ENCODE assay signal across 12 cellular contexts in genomic region chr17:46727572-46728348, GRCh38.
DNase-seq lines count a peak whose midpoint lies in the region; TF ChIP-seq lines count a peak whose summit lies in the region.
"Had no signal": no experiment of that assay in that cellular context is flagged by ENCODE, and none has a peak within 500 bp of the region (broad histone marks: within the 10 kb centered on the region; RNA-seq: fewer than 3 reads in every experiment).

No MANE protein-coding gene starts in this region.

- no peaks in the 10 kb centered on the region for H3K79me1 ChIP-seq in mesendoderm (ENCODE audit: low read length)

- H2BK120ac ChIP-seq in mesendoderm (ENCODE audit: low read depth, low read length): no peak overlapping the region

- no peak overlapping the region for H4K8ac ChIP-seq in mesendoderm (ENCODE audit: low read depth, low read length)

- H2BK15ac ChIP-seq in mesendoderm (replicated peaks; ENCODE audit: low read depth): no peak overlapping the region

- DNase-seq in AG09309 (ENCODE audit: low read depth) (peak; percentile 45), M059J (ENCODE audit: low read depth) (peak; percentile 83), chondrocyte (ENCODE audit: low spot score) (no peak), mesendoderm (peak; percentile 34), DMS79 treated with DMSO at 0.1 percent for 48 hours (lab: John Stamatoyannopoulos, UW) (no peak), foreskin melanocyte (no peak), H7 (no peak), anterior cingulate cortex (lab: John Stamatoyannopoulos, UW) (no peak)
- DNase-seq: C1 segment of cervical spinal cord, NCI-H526 treated with DMSO at 0.1 percent for 48 hours had no signal

- no peak overlapping the region for H3K4ac ChIP-seq in mesendoderm (ENCODE audit: low read depth, low read length)

- H3K56ac ChIP-seq in mesendoderm (ENCODE audit: low read length): no peak overlapping the region

- H3K27ac ChIP-seq in mesendoderm (ENCODE audit: low read depth, low read length): no peak overlapping the region
- H3K27ac ChIP-seq: ascending aorta had no signal

- H3K9ac ChIP-seq in mesendoderm (ENCODE audit: low read length): no peak overlapping the region

- H3K4me1 ChIP-seq in mesendoderm (ENCODE audit: control insufficient read depth, low read depth, low read length): peaks cover 1% of the 10 kb centered on the region
- H3K4me1 ChIP-seq: ascending aorta had no signal

- H4K5ac ChIP-seq in mesendoderm (ENCODE audit: low read length): no peak overlapping the region

- no peak overlapping the region for H3K23ac ChIP-seq in mesendoderm (ENCODE audit: low read length)

- no peak overlapping the region for H3K4me2 ChIP-seq in mesendoderm (ENCODE audit: low read length)

- no peaks in the 10 kb centered on the region for H3K79me2 ChIP-seq in mesendoderm (ENCODE audit: control insufficient read depth, insufficient read depth, low read length)

- no peak overlapping the region for H3K18ac ChIP-seq in mesendoderm (ENCODE audit: low read length)

- no peak overlapping the region for H2BK5ac ChIP-seq in mesendoderm (ENCODE audit: low read length)

- TF ChIP-seq CTCF in AG09309 (IDR thresholded peaks at IDR 0.05; ENCODE audit: control insufficient read depth, insufficient read depth, low read depth, low read length, missing control alignments): no peak
- no peak for TF ChIP-seq CTCF in chondrocyte (IDR thresholded peaks at IDR 0.05)

- no peaks in the 10 kb centered on the region for H3K27me3 ChIP-seq in mesendoderm (ENCODE audit: insufficient read depth, low read length, poor library complexity)
- H3K27me3 ChIP-seq in H7 (ENCODE audit: control insufficient read depth, insufficient read depth, low read length): no peaks in the 10 kb centered on the region
- H3K27me3 ChIP-seq: ascending aorta had no signal

- peaks cover 13% of the 10 kb centered on the region for H3K4me1 Mint-ChIP-seq in chondrocyte (ENCODE audit: low read depth)
- H3K4me1 Mint-ChIP-seq: nephron had no signal

- WGBS in mesendoderm (ENCODE audit: extremely low coverage, insufficient coverage, low lambda C conversion rate): no CpG with 5 or more reads among the region's 4 CpGs

- H3K27ac Mint-ChIP-seq in chondrocyte (ENCODE audit: unreplicated experiment): peak overlapping the region; percentile 50

- H3K36me3 ChIP-seq in mesendoderm (ENCODE audit: control insufficient read depth, insufficient read depth, low read length) (no peaks in the 10 kb centered on the region), H7 (replicated peaks; ENCODE audit: control insufficient read depth, insufficient read depth, low read length) (no peaks in the 10 kb centered on the region)

- H3K4me3 ChIP-seq in AG09309 (ENCODE audit: control insufficient read depth, low read depth, low read length) (no peak overlapping the region), mesendoderm (ENCODE audit: low read length) (no peak overlapping the region), H7 (ENCODE audit: insufficient read depth, low read depth, low read length) (no peak overlapping the region)
- H3K4me3 ChIP-seq: ascending aorta had no signal

- peaks cover 2% of the 10 kb centered on the region for H3K36me3 Mint-ChIP-seq in chondrocyte (ENCODE audit: low read depth)

- no peak overlapping the region for H3K4me3 Mint-ChIP-seq in chondrocyte (ENCODE audit: unreplicated experiment)
- H3K4me3 Mint-ChIP-seq: nephron had no signal

- no peaks in the 10 kb centered on the region for H3K27me3 Mint-ChIP-seq in chondrocyte (ENCODE audit: low read depth)

- H2AK5ac ChIP-seq in mesendoderm (ENCODE audit: low read length): no peak overlapping the region

- no peaks in the 10 kb centered on the region for H3K9me3 Mint-ChIP-seq in chondrocyte (ENCODE audit: low read depth)
- H3K9me3 Mint-ChIP-seq: nephron had no signal

Comparison
In these comparisons a context has a peak if more than half of its experiments do, and no peak if none do; other contexts are left out.
1. DNase-seq: peak in AG09309 (single experiment), M059J (single experiment) and mesendoderm (single experiment); none in chondrocyte (single experiment), DMS79 treated with DMSO at 0.1 percent for 48 hours (single experiment), foreskin melanocyte (single experiment), H7 (single experiment) and anterior cingulate cortex (0 of 58).